In genomic region chr16:66937725-66938337, GRCh38 we compare ENCODE assay signal across 1 cellular context.
TF ChIP-seq lines count a peak whose summit lies in the region.

No MANE protein-coding gene starts in this region.

TF ChIP-seq in HepG2, 621 proteins besides CTCF, POLR2A, EP300 and RAD21 (continued from another document and continues in another):
- TF ChIP-seq PREB (CRISPR knock-in tag; IDR thresholded peaks at IDR 0.05), result no peak
- TF ChIP-seq PITX1 (CRISPR knock-in tag; IDR thresholded peaks at IDR 0.05), result no peak
- no peak for TF ChIP-seq DDIT3 (CRISPR knock-in tag; IDR thresholded peaks at IDR 0.05)
- TF ChIP-seq SNAPC5 (CRISPR knock-in tag; IDR thresholded peaks at IDR 0.05; ENCODE audit: borderline replicate concordance), result no peak
- TF ChIP-seq ZNF788 (CRISPR knock-in tag; IDR thresholded peaks at IDR 0.05; ENCODE audit: borderline replicate concordance), result 0 out of 2 replicates have a peak, but pooled peaks have one; percentile 25
- no peak for TF ChIP-seq ZFP82 (CRISPR knock-in tag; IDR thresholded peaks at IDR 0.05; ENCODE audit: borderline replicate concordance)
- TF ChIP-seq BRD4 (CRISPR knock-in tag; IDR thresholded peaks at IDR 0.05), result no peak
- no peak for TF ChIP-seq IKZF1 (IDR thresholded peaks at IDR 0.05)
- no peak for TF ChIP-seq ZNF614 (CRISPR knock-in tag; IDR thresholded peaks at IDR 0.05; ENCODE audit: borderline replicate concordance)
- TF ChIP-seq FOXP4 (CRISPR knock-in tag; IDR thresholded peaks at IDR 0.05), result 0 out of 2 replicates have a peak, but pooled peaks have one; percentile 43
- TF ChIP-seq NR1H2 (CRISPR knock-in tag; IDR thresholded peaks at IDR 0.05; ENCODE audit: borderline replicate concordance, low read depth), result no peak
- no peak for TF ChIP-seq FOXK1 (CRISPR knock-in tag; IDR thresholded peaks at IDR 0.05; ENCODE audit: borderline replicate concordance, low read depth)
- TF ChIP-seq AGO1 (IDR thresholded peaks at IDR 0.05; ENCODE audit: low read depth, low read length, poor library complexity, severe bottlenecking), result no peak
- TF ChIP-seq ZSCAN12 (CRISPR knock-in tag; IDR thresholded peaks at IDR 0.05), result no peak
- no peak for TF ChIP-seq CBX1 (IDR thresholded peaks at IDR 0.05; ENCODE audit: low read depth)
- no peak for TF ChIP-seq WIZ (CRISPR knock-in tag; IDR thresholded peaks at IDR 0.05)
- TF ChIP-seq ZNF367 (CRISPR knock-in tag; IDR thresholded peaks at IDR 0.05; ENCODE audit: borderline replicate concordance), result no peak
- TF ChIP-seq FOXO4 (CRISPR knock-in tag; conservative IDR thresholded peaks at IDR 0.05), result no peak
- TF ChIP-seq HMGXB3 (CRISPR knock-in tag; IDR thresholded peaks at IDR 0.05; ENCODE audit: borderline replicate concordance), result no peak
- TF ChIP-seq ZNF430 (CRISPR knock-in tag; IDR thresholded peaks at IDR 0.05), result no peak
- TF ChIP-seq PBX2 (CRISPR knock-in tag; IDR thresholded peaks at IDR 0.05), result no peak
- no peak for TF ChIP-seq E2F5 (CRISPR knock-in tag; conservative IDR thresholded peaks at IDR 0.05)
- 0 out of 2 replicates have a peak, but pooled peaks have one; percentile 39 for TF ChIP-seq ZNF83 (CRISPR knock-in tag; IDR thresholded peaks at IDR 0.05; ENCODE audit: borderline replicate concordance)
- no peak for TF ChIP-seq MBD4 (IDR thresholded peaks at IDR 0.05; ENCODE audit: borderline replicate concordance, low read length)
- no peak for TF ChIP-seq ZHX1 (CRISPR knock-in tag; IDR thresholded peaks at IDR 0.05; ENCODE audit: low read depth)
- no peak for TF ChIP-seq FOXJ3 (CRISPR knock-in tag; IDR thresholded peaks at IDR 0.05; ENCODE audit: borderline replicate concordance)
- no peak for TF ChIP-seq KLF9 (CRISPR knock-in tag; IDR thresholded peaks at IDR 0.05; ENCODE audit: low read depth)
- peak; percentile 76 for TF ChIP-seq ZNF687 (CRISPR knock-in tag; IDR thresholded peaks at IDR 0.05)
- TF ChIP-seq PATZ1 (CRISPR knock-in tag; IDR thresholded peaks at IDR 0.05), result 0 out of 2 replicates have a peak, but pooled peaks have one; percentile 16
- TF ChIP-seq MYC (CRISPR knock-in tag; IDR thresholded peaks at IDR 0.05; ENCODE audit: borderline replicate concordance), result no peak
- no peak for TF ChIP-seq SP4 (CRISPR knock-in tag; IDR thresholded peaks at IDR 0.05)
- 0 out of 2 replicates have a peak, but pooled peaks have one; percentile 17 for TF ChIP-seq GATAD2A (CRISPR knock-in tag; IDR thresholded peaks at IDR 0.05)
